9 cellular contexts compared by ENCODE assay signal in the genomic region with DNA sequence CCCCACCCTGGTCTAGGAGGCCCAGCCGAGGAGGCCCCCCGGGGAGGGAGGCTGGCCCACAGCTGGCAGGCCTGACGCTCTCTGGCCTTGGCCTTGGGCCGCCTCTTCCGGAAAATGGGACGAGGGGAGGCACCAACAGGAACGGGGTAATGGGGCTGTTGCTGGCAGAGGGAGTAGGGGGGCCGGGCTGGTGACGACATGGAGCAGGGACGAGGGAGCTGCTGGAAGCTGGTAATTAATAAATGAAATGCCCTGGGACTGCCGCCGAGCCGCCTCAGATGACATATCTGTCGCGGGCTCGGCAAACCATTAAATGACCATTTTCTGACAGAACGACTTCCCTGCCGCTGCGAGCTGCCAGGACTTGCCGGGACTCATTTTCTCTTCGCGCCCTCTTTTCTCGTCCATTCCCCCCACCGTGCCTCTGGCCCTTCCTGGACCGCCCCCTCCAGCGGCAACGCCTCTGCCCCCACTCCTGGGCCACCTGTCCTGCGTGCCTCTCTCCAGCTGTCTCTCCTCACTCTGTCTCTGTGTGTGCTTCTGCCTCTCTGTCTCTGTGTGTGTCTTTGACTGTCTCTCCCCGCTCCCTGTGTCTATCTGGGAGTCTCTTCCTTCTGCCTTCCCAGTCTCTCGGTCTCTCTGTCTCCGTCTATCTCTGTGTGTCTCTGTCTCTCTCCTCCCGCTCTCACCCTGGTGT.
A peak's percentile ranks its signal among the peaks of the same experiment; 100 is the strongest.
DNase-seq lines count a peak whose midpoint lies in the region; ATAC-seq and TF ChIP-seq lines count a peak whose summit lies in the region.
"Had no signal": no experiment of that assay in that cellular context is flagged by ENCODE, and none has a peak within 500 bp of the region (broad histone marks: within the 10 kb centered on the region; RNA-seq: fewer than 3 reads in every experiment).

No MANE protein-coding gene starts in this region.

- H3K4me3 Mint-ChIP-seq in activated T-cell treated with anti-CD3 and anti-CD28 coated beads, Interleukin-2, amount 50 U/mL, for 72 hours = peak overlapping the region in 1 of 2 donors; percentile 28

- no peaks in the 10 kb centered on the region for H3K9me2 ChIP-seq in hepatocyte (replicated peaks; ENCODE audit: insufficient read depth)

- H3K27ac Mint-ChIP-seq in activated T-cell treated with anti-CD3 and anti-CD28 coated beads, Interleukin-2, amount 50 U/mL, for 72 hours = no peak overlapping the region

- no peaks in the 10 kb centered on the region for H3K79me2 ChIP-seq in hepatocyte

- H3K36me3 Mint-ChIP-seq in activated T-cell treated with anti-CD3 and anti-CD28 coated beads, Interleukin-2, amount 50 U/mL, for 72 hours (ENCODE audit: insufficient read depth in 2 of 2) = no peaks in the 10 kb centered on the region

- no peak for ATAC-seq in activated T-cell treated with anti-CD3 and anti-CD28 coated beads, Interleukin-2, amount 50 U/mL, for 72 hours (replicated peaks in 1 of 2)
- ATAC-seq in HG02623 (IDR thresholded peaks at IDR 0.05; ENCODE audit: unreplicated experiment) = no peak
- ATAC-seq in GM18511 (IDR thresholded peaks at IDR 0.05; ENCODE audit: unreplicated experiment) = no peak

- H3K9ac ChIP-seq in adipocyte (ENCODE audit: low read length) (peak overlapping the region; percentile 88), rectal smooth muscle tissue (ENCODE audit: low read length) (no peak overlapping the region)

- H3K4me1 ChIP-seq in adipocyte (ENCODE audit: control insufficient read depth, insufficient read depth, low read length) (peaks cover 53% of the 10 kb centered on the region), hepatocyte (ENCODE audit: insufficient read depth) (peaks cover 3% of the 10 kb centered on the region), rectal smooth muscle tissue (ENCODE audit: control insufficient read depth, insufficient read depth, low read length) (no peaks in the 10 kb centered on the region)

- no peaks in the 10 kb centered on the region for H3K9me3 Mint-ChIP-seq in activated T-cell treated with anti-CD3 and anti-CD28 coated beads, Interleukin-2, amount 50 U/mL, for 72 hours

- TF ChIP-seq CTCF in hepatocyte (IDR thresholded peaks at IDR 0.05; ENCODE audit: poor library complexity) = no peak

- peak overlapping the region; percentile 74 for H3K4me2 ChIP-seq in hepatocyte

- H3K9me3 ChIP-seq in adipocyte (ENCODE audit: control insufficient read depth, low read length) = peaks cover 5% of the 10 kb centered on the region
- H3K9me3 ChIP-seq in hepatocyte (ENCODE audit: low read depth) = no peaks in the 10 kb centered on the region

- H3K27me3 Mint-ChIP-seq in activated T-cell treated with anti-CD3 and anti-CD28 coated beads, Interleukin-2, amount 50 U/mL, for 72 hours (ENCODE audit: low read depth) = peaks cover 46% of the 10 kb centered on the region

- 46% methylated on average over 29 of the region's 32 CpGs for WGBS in hepatocyte (ENCODE audit: low lambda C conversion rate, missing lambda C conversion rate)

- H3K27ac ChIP-seq in hepatocyte (no peak overlapping the region), rectal smooth muscle tissue (ENCODE audit: low read depth, low read length) (no peak overlapping the region)

- H4K20me1 ChIP-seq in hepatocyte (ENCODE audit: insufficient read depth, poor library complexity, severe bottlenecking) = no peaks in the 10 kb centered on the region

- peak; percentile 26 for DNase-seq in GM03348 (ENCODE audit: low spot score)
- no peak for DNase-seq in adipocyte (ENCODE audit: low read depth)
- no peak for DNase-seq in hepatocyte (ENCODE audit: low spot score)
- DNase-seq in activated T-cell treated with anti-CD3 and anti-CD28 coated beads, Interleukin-2, amount 50 U/mL, for 72 hours = no peak
- no peak for DNase-seq in NCI-H187 treated with DMSO at 0.1 percent for 48 hours (lab: John Stamatoyannopoulos, UW)
- DNase-seq: SHP77 had no signal

- no peaks in the 10 kb centered on the region for H3K36me3 ChIP-seq in adipocyte (ENCODE audit: control insufficient read depth, insufficient read depth, low read length, severe bottlenecking)
- H3K36me3 ChIP-seq in hepatocyte (replicated peaks; ENCODE audit: insufficient read depth, low read depth) = no peaks in the 10 kb centered on the region
- H3K36me3 ChIP-seq in rectal smooth muscle tissue (ENCODE audit: control insufficient read depth, insufficient read depth, low read length) = no peaks in the 10 kb centered on the region

- H3K4me1 Mint-ChIP-seq in activated T-cell treated with anti-CD3 and anti-CD28 coated beads, Interleukin-2, amount 50 U/mL, for 72 hours (ENCODE audit: low read depth) = peaks cover 6% of the 10 kb centered on the region

- H3K27me3 ChIP-seq in adipocyte (replicated peaks; ENCODE audit: control insufficient read depth, insufficient read depth, low read length) (peaks cover 51% of the 10 kb centered on the region), hepatocyte (peaks cover 26% of the 10 kb centered on the region), rectal smooth muscle tissue (ENCODE audit: control insufficient read depth, insufficient read depth, low read length) (no peaks in the 10 kb centered on the region)

- H3K4me3 ChIP-seq in adipocyte (ENCODE audit: low read length) = peak overlapping the region; percentile 76
- H3K4me3 ChIP-seq in hepatocyte = no peak overlapping the region
- peak overlapping the region; percentile 49 for H3K4me3 ChIP-seq in rectal smooth muscle tissue (ENCODE audit: low read length)

- peak overlapping the region; percentile 49 for H2AFZ ChIP-seq in hepatocyte
